Comparison of ENCODE assay signal across 11 cellular contexts in genomic region chr5:14036514-14036913, GRCh38.
DNase-seq lines count a peak whose midpoint lies in the region; ATAC-seq and TF ChIP-seq lines count a peak whose summit lies in the region.
"Had no signal": no experiment of that assay in that cellular context is flagged by ENCODE, and none has a peak within 500 bp of the region (broad histone marks: within the 10 kb centered on the region; RNA-seq: fewer than 3 reads in every experiment).

No MANE protein-coding gene starts in this region.

- H3K36me3 ChIP-seq in RWPE2 (ENCODE audit: low read depth) (no peaks in the 10 kb centered on the region), prostate gland (no peaks in the 10 kb centered on the region)
- no peaks in the 10 kb centered on the region for H3K36me3 ChIP-seq in CD8-positive, alpha-beta memory T cell (ENCODE audit: insufficient read depth, low read length)

- DNase-seq in ELF-1 (ENCODE audit: low read depth, low spot score) (peak; percentile 66), RWPE2 (ENCODE audit: low spot score) (no peak), foreskin keratinocyte (peak; percentile 66 to 78), prostate gland (ENCODE audit: low spot score) (no peak), NCI-H2029 (lab: John Stamatoyannopoulos, UW) (no peak), NCI-H69 (lab: John Stamatoyannopoulos, UW) (no peak), DMS153 (lab: John Stamatoyannopoulos, UW) (no peak)
- DNase-seq in CD8-positive, alpha-beta memory T cell, result no peak
- DNase-seq: activated CD4-positive, alpha-beta T cell treated with anti-CD3 and anti-CD28 coated beads, Interleukin-2, amount 50 U/mL, for 4 hours; mucosa of descending colon; NK-92 treated with Interleukin-12 subunit alpha and Interleukin-12 subunit beta, amount 100 ng/mL, for 24 hours had no signal

- intact Hi-C loops in prostate gland (cut with DNase I), result loop anchor here (10.0 kb wide), 1 partner anchor 68 kb away; no protein-coding TSS in a partner anchor

- H3K9me3 ChIP-seq in RWPE2 (ENCODE audit: severe bottlenecking), result no peaks in the 10 kb centered on the region
- H3K9me3 ChIP-seq in prostate gland, result no peaks in the 10 kb centered on the region
- no peaks in the 10 kb centered on the region for H3K9me3 ChIP-seq in CD8-positive, alpha-beta memory T cell (ENCODE audit: low read length)
- H3K9me3 ChIP-seq: mucosa of descending colon had no signal

- H3K9me3 Mint-ChIP-seq in CD8-positive, alpha-beta memory T cell, result peaks cover 0 to 8% (median 2%) of the 10 kb centered on the region in 5 donors

- H3K27ac ChIP-seq in RWPE2 (ENCODE audit: poor library complexity, severe bottlenecking) (peak overlapping the region; percentile 99), foreskin keratinocyte (peak overlapping the region; percentile 91), prostate gland (peak overlapping the region; percentile 54 to 55)
- H3K27ac ChIP-seq in CD8-positive, alpha-beta memory T cell (ENCODE audit: low read depth, low read length), result no peak overlapping the region

- TF ChIP-seq CTCF in RWPE2 (IDR thresholded peaks at IDR 0.05; ENCODE audit: poor library complexity, severe bottlenecking), result no peak
- no peak for TF ChIP-seq CTCF in foreskin keratinocyte (conservative IDR thresholded peaks at IDR 0.05)
- TF ChIP-seq CTCF in prostate gland (IDR thresholded peaks at IDR 0.05), result no peak

- 68% methylated on average over 2 of the region's 2 CpGs for WGBS in prostate gland

- POLR2A ChIA-PET in CD8-positive, alpha-beta memory T cell (lab: Charles Lee), result no interaction called here

- CTCF ChIA-PET in CD8-positive, alpha-beta memory T cell (lab: Charles Lee), result no interaction called here

- no peaks in the 10 kb centered on the region for H3K36me3 Mint-ChIP-seq in CD8-positive, alpha-beta memory T cell

- H3K27me3 ChIP-seq in RWPE2 (ENCODE audit: insufficient read depth, poor library complexity, severe bottlenecking) (no peaks in the 10 kb centered on the region), foreskin keratinocyte (no peaks in the 10 kb centered on the region), prostate gland (replicated peaks; ENCODE audit: insufficient read depth) (no peaks in the 10 kb centered on the region)
- H3K27me3 ChIP-seq in CD8-positive, alpha-beta memory T cell (ENCODE audit: insufficient read depth, low read length, poor library complexity, severe bottlenecking), result no peaks in the 10 kb centered on the region

- no peak overlapping the region for H3K4me3 Mint-ChIP-seq in CD8-positive, alpha-beta memory T cell

- H3K27me3 Mint-ChIP-seq in CD8-positive, alpha-beta memory T cell, result peaks cover 0 to 9% of the 10 kb centered on the region in 2 donors

- no peak overlapping the region for H3K4me3 ChIP-seq in RWPE2 (ENCODE audit: severe bottlenecking)
- H3K4me3 ChIP-seq in prostate gland, result no peak overlapping the region
- no peak overlapping the region for H3K4me3 ChIP-seq in CD8-positive, alpha-beta memory T cell (ENCODE audit: low read length)
- H3K4me3 ChIP-seq: mucosa of descending colon had no signal

- no peak for TF ChIP-seq POLR2A in prostate gland (IDR thresholded peaks at IDR 0.05)

- H3K4me1 ChIP-seq in RWPE2 (ENCODE audit: insufficient read depth, poor library complexity, severe bottlenecking), result peaks cover 52% of the 10 kb centered on the region
- H3K4me1 ChIP-seq in foreskin keratinocyte, result peaks cover 44% of the 10 kb centered on the region
- no peaks in the 10 kb centered on the region for H3K4me1 ChIP-seq in prostate gland (replicated peaks)
- no peaks in the 10 kb centered on the region for H3K4me1 ChIP-seq in CD8-positive, alpha-beta memory T cell (ENCODE audit: insufficient read depth, low read length)

- ATAC-seq in RWPE2 (ENCODE audit: low read depth) (peak; percentile 15), foreskin keratinocyte (peak; percentile 48)

- peaks cover 0 to 9% (median 0%) of the 10 kb centered on the region in 3 donors for H3K4me1 Mint-ChIP-seq in CD8-positive, alpha-beta memory T cell

- H3K27ac Mint-ChIP-seq in CD8-positive, alpha-beta memory T cell, result no peak overlapping the region

Comparison
In these comparisons a context has a peak if more than half of its experiments do, and no peak if none do; other contexts are left out.
1. DNase-seq: peak in ELF-1 (single experiment) and foreskin keratinocyte (2 of 2); none in RWPE2 (single experiment), prostate gland (single experiment), NCI-H2029 (single experiment), CD8-positive, alpha-beta memory T cell (0 of 5), NCI-H69 (single experiment) and DMS153 (single experiment).